Comparison of ENCODE assay signal across 32 cellular contexts in the genomic region with DNA sequence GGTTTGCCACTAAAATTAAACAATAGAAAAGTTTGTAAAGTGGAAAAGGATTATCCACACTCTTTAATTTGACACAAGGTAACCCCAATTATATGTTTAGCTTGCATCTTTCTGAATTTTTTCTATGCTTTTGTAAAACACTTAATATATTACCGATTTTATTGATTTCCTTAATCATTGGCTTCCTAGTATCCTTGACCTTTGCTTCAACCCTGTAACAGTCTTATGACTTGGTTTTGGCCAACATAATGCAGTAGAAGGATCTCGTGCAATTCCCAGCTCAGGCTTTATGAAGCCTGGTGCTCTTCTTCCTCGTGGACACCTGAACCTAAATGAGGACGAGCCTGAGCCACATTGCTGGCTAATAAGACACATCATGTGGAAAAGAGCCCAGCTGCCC. TPM values are rescaled to one million over a fixed set of nuclear protein-coding genes. Genes with fewer than 3 reads are reported as not detected.
"Had no signal": no experiment of that assay in that cellular context is flagged by ENCODE, and none has a peak within 500 bp of the region (broad histone marks: within the 10 kb centered on the region; RNA-seq: fewer than 3 reads in every experiment).

No MANE protein-coding gene starts in this region.

- H3K4me1 ChIP-seq: psoas muscle, spleen, suprapubic skin, testis, tibial artery, transverse colon, upper lobe of right lung, uterus had no signal

- H3K36me3 ChIP-seq: neutrophil, pancreas, spleen, suprapubic skin, tibial artery, transverse colon, upper lobe of right lung, uterus had no signal

- H3K4me2 ChIP-seq: smooth muscle cell had no signal

- H3K36me3 Mint-ChIP-seq: type B pancreatic cell had no signal

- H3K9me3 Mint-ChIP-seq: natural killer cell treated with Interleukin-12 subunit alpha and Interleukin-12 subunit beta and Interleukin-15 and Interleukin-18, amount 100 ng/mL, for 72 hours had no signal

- H3K27ac ChIP-seq: neutrophil, pancreas, psoas muscle, skin epidermis, spleen, suprapubic skin, testis, tibial artery, transverse colon, upper lobe of right lung, uterus had no signal

- H3K9me3 ChIP-seq: neutrophil, pancreas, suprapubic skin, testis, uterus had no signal

- H3K4me1 Mint-ChIP-seq: neural crest cell; stimulated activated memory B cell treated with anti-CD40 and anti-IgM and Interleukin-4, amounts not matched to agents 10 μg/mL and 1 μg/mL and 100 μg/mL, for 72 hours; stimulated activated naive CD8-positive, alpha-beta T cell treated with anti-CD3 and anti-CD28 coated beads, Interleukin-15, amount 100 ng/mL, for 72 hours had no signal

- H3K27ac Mint-ChIP-seq: naive thymus-derived CD4-positive, alpha-beta T cell; natural killer cell treated with Interleukin-12 subunit alpha and Interleukin-12 subunit beta and Interleukin-15 and Interleukin-18, amount 100 ng/mL, for 72 hours; nephron progenitor cell; stimulated activated memory B cell treated with anti-CD40 and anti-IgM and Interleukin-4, amounts not matched to agents 10 μg/mL and 1 μg/mL and 100 μg/mL, for 72 hours; stimulated activated naive CD8-positive, alpha-beta T cell treated with anti-CD3 and anti-CD28 coated beads, Interleukin-15, amount 100 ng/mL, for 72 hours; type B pancreatic cell had no signal

- H3K27me3 Mint-ChIP-seq: stimulated activated naive CD8-positive, alpha-beta T cell treated with anti-CD3 and anti-CD28 coated beads, Interleukin-15, amount 100 ng/mL, for 72 hours; type B pancreatic cell had no signal

- H3K4me3 Mint-ChIP-seq: naive thymus-derived CD4-positive, alpha-beta T cell; natural killer cell treated with Interleukin-12 subunit alpha and Interleukin-12 subunit beta and Interleukin-15 and Interleukin-18, amount 100 ng/mL, for 72 hours; nephron progenitor cell; neural crest cell; stimulated activated memory B cell treated with anti-CD40 and anti-IgM and Interleukin-4, amounts not matched to agents 10 μg/mL and 1 μg/mL and 100 μg/mL, for 72 hours; stimulated activated naive CD8-positive, alpha-beta T cell treated with anti-CD3 and anti-CD28 coated beads, Interleukin-15, amount 100 ng/mL, for 72 hours; type B pancreatic cell had no signal

- DNase-seq: naive thymus-derived CD4-positive, alpha-beta T cell; nephron progenitor cell; nucleus accumbens; pancreas; psoas muscle; right cardiac atrium; spleen; stimulated activated CD4-positive, alpha-beta T cell treated with anti-CD3 and anti-CD28 coated beads, Interleukin-12 subunit alpha, Interleukin-12 subunit beta, amount 100 ng/mL, for 4 hours; stimulated activated CD4-positive, alpha-beta T cell treated with anti-CD3 and anti-CD28 coated beads, Interleukin-1b, Interleukin-23, amount 100 ng/mL, for 48 hours; stimulated activated CD4-positive, alpha-beta T cell treated with anti-CD3 and anti-CD28 coated beads, Interleukin-4, amount 100 ng/mL, for 1 hour; stimulated activated CD4-positive, alpha-beta T cell treated with anti-CD3 and anti-CD28 coated beads, Interleukin-4, amount 100 ng/mL, for 4 hours; stimulated activated CD8-positive, alpha-beta memory T cell treated with anti-CD3 and anti-CD28 coated beads, Interleukin-4, amount 100 ng/mL, for 48 hours; stimulated activated naive CD4-positive, alpha-beta T cell; stimulated activated naive CD8-positive, alpha-beta T cell treated with anti-CD3 and anti-CD28 coated beads, Interleukin-15, amount 100 ng/mL, for 72 hours; stimulated activated naive CD8-positive, alpha-beta T cell treated with anti-CD3 and anti-CD28 coated beads, Interleukin-15, Interleukin-2, amounts not matched to agents 100 U/mL and 50 U/mL, for 24 hours; substantia nigra; testis; tibial artery; transverse colon; upper lobe of right lung; uterus had no signal

- H3K4me3 ChIP-seq: pancreas, psoas muscle, skin epidermis, smooth muscle cell, spleen, suprapubic skin, testis, tibial artery, transverse colon, upper lobe of right lung, uterus had no signal

- ATAC-seq: naive thymus-derived CD4-positive, alpha-beta T cell; natural killer cell treated with Interleukin-12 subunit alpha and Interleukin-12 subunit beta and Interleukin-15 and Interleukin-18, amount 100 ng/mL, for 72 hours; pancreas; psoas muscle; right cardiac atrium; sciatic nerve; stimulated activated memory B cell treated with anti-CD40 and anti-IgM and Interleukin-4, amounts not matched to agents 10 μg/mL and 1 μg/mL and 100 μg/mL, for 72 hours; stimulated activated naive CD8-positive, alpha-beta T cell treated with anti-CD3 and anti-CD28 coated beads, Interleukin-15, amount 100 ng/mL, for 72 hours; stimulated activated naive CD8-positive, alpha-beta T cell treated with anti-CD3 and anti-CD28 coated beads, Interleukin-15, Interleukin-2, amounts not matched to agents 100 U/mL and 50 U/mL, for 24 hours; upper lobe of right lung had no signal

- H3K27me3 ChIP-seq: neutrophil, pancreas, spleen, suprapubic skin, testis, tibial artery, transverse colon, upper lobe of right lung, uterus had no signal

RNA-seq across cellular contexts. Expression of gene CASP4, which starts 23.6 kb away (rescaled TPM):
- total RNA-seq: neural crest cell had no signal

RNA-seq across cellular contexts. Expression of gene CASP5, which starts 31.0 kb away (rescaled TPM):
- total RNA-seq: neural crest cell, osteocyte, psoas muscle, renal cortical epithelial cell, smooth muscle cell, suprapubic skin, testis, uterus had no signal
- polyA plus RNA-seq: naive thymus-derived CD4-positive, alpha-beta T cell; right cardiac atrium; smooth muscle cell had no signal

RNA-seq across cellular contexts. Expression of gene CASP1, which starts 43.0 kb away (rescaled TPM):
- total RNA-seq: neural crest cell had no signal
- polyA plus RNA-seq: smooth muscle cell had no signal

RNA-seq across cellular contexts. Expression of gene CARD16, which starts 53.1 kb away (rescaled TPM):
- total RNA-seq: neural crest cell had no signal
